In the genomic region with DNA sequence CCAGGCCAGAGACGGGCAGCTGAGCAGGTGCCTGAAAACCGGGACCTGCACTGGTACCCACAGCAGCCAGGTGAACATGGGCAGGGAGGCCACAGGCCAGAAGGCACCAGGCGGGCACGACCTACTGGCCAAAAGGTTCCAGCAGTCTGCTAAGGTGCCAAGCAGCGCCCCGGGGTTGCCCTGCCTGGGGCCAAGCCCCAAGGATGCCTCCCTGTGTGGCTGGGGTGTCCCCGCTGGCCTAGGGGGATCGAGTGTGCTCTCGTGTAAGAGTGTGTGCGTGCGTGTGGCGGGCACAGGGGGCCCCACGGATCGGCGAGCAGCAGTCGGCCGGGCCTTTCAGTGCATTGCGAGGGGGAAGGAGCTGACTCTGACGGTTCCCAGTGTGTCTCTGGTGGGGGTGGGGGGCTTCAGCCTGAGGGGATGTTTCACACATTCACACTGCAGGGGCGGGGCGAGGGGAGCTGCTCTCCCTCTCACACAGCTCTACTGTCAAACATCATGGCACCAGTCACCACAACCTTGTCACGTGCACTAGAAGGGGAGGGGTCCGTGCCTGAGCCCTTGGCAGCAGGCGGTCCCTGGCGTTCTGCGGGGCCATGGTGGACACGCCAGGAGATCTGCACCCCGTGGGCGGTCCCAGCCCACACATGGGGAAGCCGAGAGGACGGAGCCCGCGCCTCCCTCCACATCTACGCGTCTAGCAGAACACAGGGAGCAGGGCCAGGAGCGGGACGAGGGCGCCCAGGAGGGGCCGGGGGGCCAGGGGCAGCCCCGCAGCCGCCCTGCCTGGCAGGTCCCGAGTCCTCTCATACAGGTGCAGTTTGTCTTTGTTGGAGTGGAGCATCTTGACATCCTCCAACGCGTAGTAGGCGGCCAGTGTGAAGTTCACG, we compare ENCODE assay signal across 26 cellular contexts. TPM values are rescaled to one million over a fixed set of nuclear protein-coding genes. Genes with fewer than 3 reads are reported as not detected.
A peak's percentile ranks its signal among the peaks of the same experiment; 100 is the strongest.
DNase-seq lines count a peak whose midpoint lies in the region; ATAC-seq and TF ChIP-seq lines count a peak whose summit lies in the region.
"Had no signal": no experiment of that assay in that cellular context is flagged by ENCODE, and none has a peak within 500 bp of the region (broad histone marks: within the 10 kb centered on the region; RNA-seq: fewer than 3 reads in every experiment).

No MANE protein-coding gene starts in this region.

- H2AFZ ChIP-seq in neuronal stem cell (ENCODE audit: low read length): no peak overlapping the region
- H2AFZ ChIP-seq: PC-9 had no signal

- H3K4me1 ChIP-seq in neuronal stem cell (ENCODE audit: control insufficient read depth in 2 of 2, insufficient read depth in 1 of 2, low read depth in 1 of 2, low read length in 2 of 2) (peaks cover 0 to 8% of the 10 kb centered on the region in 2 donors), aorta (ENCODE audit: control insufficient read depth in 1 of 2, insufficient read depth in 2 of 2, low read length in 2 of 2) (no peaks in the 10 kb centered on the region)
- H3K4me1 ChIP-seq: SJCRH30 had no signal

- peak overlapping the region; percentile 5 for H3K14ac ChIP-seq in neuronal stem cell (ENCODE audit: low read length)

- no peak overlapping the region for H3K4ac ChIP-seq in neuronal stem cell (ENCODE audit: low read length)

- H3K36me3 ChIP-seq in neuronal stem cell (replicated peaks in 1 of 2; ENCODE audit: control insufficient read depth in 2 of 2, insufficient read depth in 2 of 2, low read length in 2 of 2): peaks cover 63 to 82% of the 10 kb centered on the region in 2 donors
- peaks cover 0 to 1% of the 10 kb centered on the region in 2 donors for H3K36me3 ChIP-seq in aorta (ENCODE audit: control insufficient read depth in 1 of 2, insufficient read depth in 2 of 2, low read length in 1 of 2)

- H3K9me3 ChIP-seq in neuronal stem cell (replicated peaks in 1 of 2; ENCODE audit: control insufficient read depth in 2 of 2, insufficient read depth in 1 of 2, low read depth in 1 of 2, low read length in 2 of 2): peaks cover 14 to 24% of the 10 kb centered on the region in 2 donors
- no peaks in the 10 kb centered on the region for H3K9me3 ChIP-seq in aorta (ENCODE audit: control insufficient read depth, low read length)

- in situ Hi-C loops in GM13977 (cut with MboI; ENCODE audit: low pct_unique_long_range_greater_than_20kb, low sequenced_read_pairs, unreplicated experiment): no loop called here

- no peak overlapping the region for H4K91ac ChIP-seq in neuronal stem cell (ENCODE audit: low read depth, low read length, poor library complexity)

- peak overlapping the region; percentile 14 for H3K27ac ChIP-seq in neuronal stem cell (replicated peaks; ENCODE audit: low read length)
- H3K27ac ChIP-seq in aorta (ENCODE audit: low read depth in 1 of 2, low read length in 2 of 2): no peak overlapping the region
- H3K27ac ChIP-seq: 22Rv1, C4-2B, PC-9, SJCRH30 had no signal

- H3K4me3 ChIP-seq in neuronal stem cell (ENCODE audit: low read length in 2 of 2) (peak overlapping the region in 1 of 2 donors; percentile 28), aorta (ENCODE audit: low read length in 2 of 2) (no peak overlapping the region)
- H3K4me3 ChIP-seq: PC-9, SJCRH30 had no signal

- H2BK5ac ChIP-seq in neuronal stem cell (ENCODE audit: low read length): no peak overlapping the region

- H4K8ac ChIP-seq in neuronal stem cell (ENCODE audit: low read depth, low read length): no peak overlapping the region

- H3K27me3 ChIP-seq in neuronal stem cell (ENCODE audit: control insufficient read depth in 3 of 3, insufficient read depth in 3 of 3, low read depth in 1 of 3, low read length in 3 of 3) (no peaks in the 10 kb centered on the region), aorta (ENCODE audit: control insufficient read depth in 1 of 2, insufficient read depth in 2 of 2, low read length in 1 of 2) (no peaks in the 10 kb centered on the region)
- H3K27me3 ChIP-seq: SJCRH30 had no signal

- H3K9ac ChIP-seq in neuronal stem cell (ENCODE audit: low read depth, low read length, poor library complexity): peak overlapping the region; percentile 46

- H3K23ac ChIP-seq in neuronal stem cell (ENCODE audit: low read depth, low read length, poor library complexity): peak overlapping the region; percentile 75

- no peak for TF ChIP-seq CTCF in GM13977 (IDR thresholded peaks at IDR 0.05; ENCODE audit: extremely low read depth, insufficient read depth, missing control alignments)

- no peak overlapping the region for H2BK12ac ChIP-seq in neuronal stem cell (ENCODE audit: low read length)

- DNase-seq in Right ventricle myocardium superior (peak; percentile 32), Right ventricle myocardium inferior (ENCODE audit: missing footprints) (no peak), islet precursor cell (peak; percentile 46), neuronal stem cell (ENCODE audit: low spot score) (no peak), aorta (peak; percentile 37 to 70), GM13977 (ENCODE audit: low spot score) (no peak)
- DNase-seq in stimulated activated CD4-positive, alpha-beta T cell treated with anti-CD3 and anti-CD28 coated beads, Interleukin-2, amount 100 ng/mL, for 24 hours: no peak
- DNase-seq: ACHN, DMS53, GDM1, HFFc6, KG1, NCI-H1092 treated with DMSO at 0.1 percent for 48 hours, NCI-H1436 treated with DMSO at 0.1 percent for 48 hours, NCI-H1930, NCI-H226, NCI-H510A treated with DMSO at 0.1 percent for 48 hours, NCI-H748 treated with DMSO at 0.1 percent for 48 hours, PC-9, RPMI8226, SJCRH30 had no signal

- ATAC-seq in Right ventricle myocardium superior (ENCODE audit: poor library complexity) (no peak), Right ventricle myocardium inferior (no peak), aorta (ENCODE audit: low FRiP score) (no peak), HG03442 (IDR thresholded peaks at IDR 0.05; ENCODE audit: unreplicated experiment) (no peak)

- no peak overlapping the region for H2BK15ac ChIP-seq in neuronal stem cell (ENCODE audit: low read length)

- no peak overlapping the region for H3K4me2 ChIP-seq in neuronal stem cell (ENCODE audit: insufficient read depth, low read length, poor library complexity, severe bottlenecking)
- H3K4me2 ChIP-seq: PC-9 had no signal

- WGBS in neuronal stem cell (ENCODE audit: extremely low coverage in 2 of 2, insufficient read length in 2 of 2, insufficient replicate concordance in 1 of 2), 2 donors: no CpG with 5 or more reads among the region's 46 CpGs
- 87 to 88% methylated on average over 36 to 46 of the region's 46 CpGs for WGBS in aorta, 2 donors

- H2BK120ac ChIP-seq in neuronal stem cell (ENCODE audit: low read depth, low read length): no peak overlapping the region

- peaks cover 32% of the 10 kb centered on the region for H3K79me1 ChIP-seq in neuronal stem cell (ENCODE audit: low read depth, low read length)

- intact Hi-C loops in Right ventricle myocardium superior (cut with DNase I): no loop called here
- intact Hi-C loops in Right ventricle myocardium inferior (cut with DNase I): no loop called here
- intact Hi-C loops in aorta (cut with DNase I): no loop called here

- no peak overlapping the region for H2AK5ac ChIP-seq in neuronal stem cell (ENCODE audit: low read depth, low read length)

- H3K18ac ChIP-seq in neuronal stem cell (ENCODE audit: low read length): peak overlapping the region; percentile 72

RNA-seq across cellular contexts. Expression of gene RGMA, which starts 44.5 kb away (rescaled TPM):
- total RNA-seq in Right ventricle myocardium superior (25.0 TPM), Right ventricle myocardium inferior (35.2 TPM), aorta (10 to 100 TPM; 25.3 to 50.3 TPM)
- polyA plus RNA-seq in neuronal stem cell (2013, experiment 1 of 2): 196 TPM
- polyA plus RNA-seq in neuronal stem cell (2013, experiment 2 of 2): 194 TPM
- polyA plus RNA-seq in aorta: 10 to 100 TPM in 1 of 2 donors, 1 to 10 TPM in 1; 4.4 to 13.4 TPM
- total RNA-seq: HT1080 had no signal
- polyA plus RNA-seq: CD8-positive, alpha-beta memory T cell had no signal

Comparison
In these comparisons a context has a peak if more than half of its experiments do, and no peak if none do; other contexts are left out.
1. DNase-seq: peak in Right ventricle myocardium superior (single experiment), islet precursor cell (single experiment) and aorta (2 of 2); none in Right ventricle myocardium inferior (single experiment), neuronal stem cell (single experiment), GM13977 (single experiment) and stimulated activated CD4-positive, alpha-beta T cell treated with anti-CD3 and anti-CD28 coated beads, Interleukin-2, amount 100 ng/mL, for 24 hours (0 of 2).